Comparison of ENCODE assay signal across 2 cellular contexts in genomic region chr5:149211566-149211965, GRCh38.
TF ChIP-seq lines count a peak whose summit lies in the region.

No MANE protein-coding gene starts in this region.

TF ChIP-seq in IMR-90, 13 proteins besides CTCF, POLR2A, EP300 and RAD21:
- peak; percentile 80 for TF ChIP-seq CEBPB (IDR thresholded peaks at IDR 0.05; ENCODE audit: low read depth, low read length)
- no peak for TF ChIP-seq BHLHE40 (IDR thresholded peaks at IDR 0.05; ENCODE audit: low read depth, low read length)
- no peak for TF ChIP-seq SMC3 (IDR thresholded peaks at IDR 0.05; ENCODE audit: low read depth, low read length)
- TF ChIP-seq MXI1 (IDR thresholded peaks at IDR 0.05; ENCODE audit: borderline replicate concordance, low read depth, low read length): no peak
- TF ChIP-seq FOS (IDR thresholded peaks at IDR 0.05; ENCODE audit: low read depth, low read length): no peak
- no peak for TF ChIP-seq RCOR1 (IDR thresholded peaks at IDR 0.05; ENCODE audit: insufficient replicate concordance, low read length)

TF ChIP-seq in endothelial cell of umbilical vein, 7 proteins besides CTCF, POLR2A, EP300 and RAD21:
- no peak for TF ChIP-seq EZH2 (IDR thresholded peaks at IDR 0.05; ENCODE audit: borderline replicate concordance, low read depth, low read length, severe bottlenecking)
- TF ChIP-seq JUN (IDR thresholded peaks at IDR 0.05; ENCODE audit: borderline replicate concordance, insufficient read depth, insufficient read length, low read depth): no peak
- no peak for TF ChIP-seq MYC (IDR thresholded peaks at IDR 0.05; ENCODE audit: low read depth, low read length)
- TF ChIP-seq GATA2 (IDR thresholded peaks at IDR 0.05; ENCODE audit: insufficient read depth, insufficient read length, low read depth, low read length): no peak
- TF ChIP-seq, protein P1, sequence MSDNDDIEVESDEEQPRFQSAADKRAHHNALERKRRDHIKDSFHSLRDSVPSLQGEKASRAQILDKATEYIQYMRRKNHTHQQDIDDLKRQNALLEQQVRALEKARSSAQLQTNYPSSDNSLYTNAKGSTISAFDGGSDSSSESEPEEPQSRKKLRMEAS (IDR thresholded peaks at IDR 0.05; ENCODE audit: insufficient read depth, insufficient read length): no peak
